In the genomic region with DNA sequence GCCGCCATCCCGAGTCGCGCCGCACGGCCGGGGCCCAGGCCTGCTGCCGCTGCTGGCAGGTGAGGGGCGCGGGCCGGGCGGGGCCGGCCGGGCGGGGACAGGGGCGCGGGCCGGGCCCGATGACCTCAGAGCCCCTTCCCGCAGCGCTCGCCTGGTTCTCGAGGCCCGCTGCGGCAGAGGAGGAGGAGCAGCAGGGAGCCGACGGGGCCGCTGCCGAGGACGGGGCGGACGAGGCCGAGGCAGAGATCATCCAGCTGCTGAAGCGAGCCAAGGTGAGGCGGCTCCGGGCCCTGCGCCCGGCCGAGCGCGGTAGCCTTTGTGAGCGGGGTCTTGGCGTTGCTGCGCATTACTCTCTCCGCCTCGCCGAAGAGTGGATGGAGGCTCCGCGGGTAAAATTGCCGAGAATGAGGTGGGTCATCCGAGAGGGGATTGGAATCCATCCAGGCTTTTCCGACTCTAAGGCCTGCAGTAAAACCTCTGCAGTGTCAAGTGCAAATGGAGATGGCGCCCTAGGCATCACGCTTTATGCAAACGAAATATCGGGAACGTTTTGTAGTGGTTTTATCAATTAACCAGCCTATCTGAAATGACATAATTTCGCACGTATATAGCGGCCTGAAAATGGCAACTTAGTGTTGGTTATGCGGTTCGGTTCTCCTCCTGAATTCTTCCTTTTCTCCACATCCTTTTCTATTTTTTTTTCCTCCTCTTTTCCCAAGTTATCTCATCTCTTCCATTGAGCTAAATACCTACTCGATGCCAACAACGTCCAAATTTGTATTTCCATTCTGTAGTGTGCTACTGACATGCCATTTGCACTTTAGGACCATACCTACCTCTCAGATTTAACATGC, we compare ENCODE assay signal across 7 cellular contexts. TPM values are rescaled to one million over a fixed set of nuclear protein-coding genes. Genes with fewer than 3 reads are reported as not detected.
DNase-seq lines count a peak whose midpoint lies in the region; ATAC-seq and TF ChIP-seq lines count a peak whose summit lies in the region.

No MANE protein-coding gene starts in this region.

- H3K27me3 ChIP-seq in trophoblast cell (ENCODE audit: insufficient read depth, low read length): no peaks in the 10 kb centered on the region

- peak overlapping the region; percentile 64 for H2BK120ac ChIP-seq in trophoblast cell (ENCODE audit: insufficient read depth, low read length, poor library complexity)

- H4K8ac ChIP-seq in trophoblast cell (ENCODE audit: low read depth, low read length): peak overlapping the region; percentile 67

- H3K9ac ChIP-seq in trophoblast cell (ENCODE audit: low read length): peak overlapping the region; percentile 77

- H2AFZ ChIP-seq in trophoblast cell (ENCODE audit: insufficient read depth, low read length, poor library complexity): peak overlapping the region; percentile 81

- peak overlapping the region; percentile 61 for H4K91ac ChIP-seq in trophoblast cell (ENCODE audit: low read depth, low read length)

- H3K79me2 ChIP-seq in trophoblast cell (ENCODE audit: control insufficient read depth, insufficient read depth, low read length, poor library complexity): peaks cover 9% of the 10 kb centered on the region

- POLR2A ChIA-PET in GM10248 (lab: Yijun Ruan, JAX): interaction anchor here (0.5 to 1.2 kb wide), 3 partner anchors 13 to 518 kb away, joined by 4 read pairs; no protein-coding TSS in a partner anchor
- POLR2A ChIA-PET in activated CD8-positive, alpha-beta T cell treated with anti-CD3 and anti-CD28 coated beads, Interleukin-2, amount 10 ng/mL, durations not matched to agents 7 days and 5 days (lab: Charles Lee): interaction anchor here (0.6 to 2.4 kb wide), 6 partner anchors 9 to 210 kb away, joined by 3 to 11 read pairs (median 3); partner anchors contain the start of gene ADORA2B

- peaks cover 15 to 23% of the 10 kb centered on the region in 2 experiments for H3K36me3 ChIP-seq in trophoblast cell (ENCODE audit: control insufficient read depth in 1 of 2, insufficient read depth in 2 of 2, low read length in 2 of 2)

- peak overlapping the region; percentile 90 for H3K14ac ChIP-seq in trophoblast cell (ENCODE audit: low read length)

- no peak overlapping the region for H2AK5ac ChIP-seq in trophoblast cell (ENCODE audit: low read length)

- DNase-seq in GM10248 (ENCODE audit: extremely low spot score) (peak; percentile 61), globus pallidus (ENCODE audit: low spot score) (peak; percentile 42), trophoblast cell (peak; percentile 47 to 61), NCI-H1436 treated with DMSO at 0.1 percent for 48 hours (lab: John Stamatoyannopoulos, UW) (no peak)
- DNase-seq in Jurkat, Clone E6-1 (ENCODE audit: low read depth, low spot score): no peak
- peak; percentile 60 for DNase-seq in activated CD8-positive, alpha-beta T cell treated with anti-CD3 and anti-CD28 coated beads, Interleukin-2, amount 10 ng/mL, durations not matched to agents 7 days and 5 days

- TF ChIP-seq CTCF in GM10248 (IDR thresholded peaks at IDR 0.05; ENCODE audit: control extremely low read depth, extremely low read depth, low read depth, missing control alignments): no peak

- peak overlapping the region; percentile 75 for H3K27ac ChIP-seq in trophoblast cell (ENCODE audit: low read depth, low read length)

- H3K9me3 ChIP-seq in trophoblast cell (ENCODE audit: insufficient read depth, low read depth, low read length): no peaks in the 10 kb centered on the region

- peaks cover 49% of the 10 kb centered on the region for H3K36me3 Mint-ChIP-seq in activated CD8-positive, alpha-beta T cell treated with anti-CD3 and anti-CD28 coated beads, Interleukin-2, amount 10 ng/mL, durations not matched to agents 7 days and 5 days (ENCODE audit: low read depth)

- H3K4me3 ChIP-seq in Jurkat, Clone E6-1 (ENCODE audit: low read length): peak overlapping the region; percentile 72
- peak overlapping the region; percentile 95 for H3K4me3 ChIP-seq in trophoblast cell (ENCODE audit: low read depth, low read length)

- WGBS in trophoblast cell (ENCODE audit: extremely low coverage, insufficient coverage, insufficient read length): no CpG with 5 or more reads among the region's 64 CpGs

- peaks cover 0 to 5% of the 10 kb centered on the region in 2 experiments for H3K4me1 ChIP-seq in trophoblast cell (ENCODE audit: control insufficient read depth in 1 of 2, insufficient read depth in 2 of 2, low read length in 2 of 2)

- peak overlapping the region; percentile 71 for H4K12ac ChIP-seq in trophoblast cell (ENCODE audit: low read depth, low read length)

- peaks cover 7% of the 10 kb centered on the region for H3K79me1 ChIP-seq in trophoblast cell (ENCODE audit: low read length)

- peaks cover 32% of the 10 kb centered on the region for H3K4me1 Mint-ChIP-seq in activated CD8-positive, alpha-beta T cell treated with anti-CD3 and anti-CD28 coated beads, Interleukin-2, amount 10 ng/mL, durations not matched to agents 7 days and 5 days (ENCODE audit: low read depth)

- ATAC-seq in GM21528 (IDR thresholded peaks at IDR 0.05; ENCODE audit: low FRiP score, unreplicated experiment): peak; percentile 48
- ATAC-seq in activated CD8-positive, alpha-beta T cell treated with anti-CD3 and anti-CD28 coated beads, Interleukin-2, amount 10 ng/mL, durations not matched to agents 7 days and 5 days: peak; percentile 40

- no peak overlapping the region for H3K23ac ChIP-seq in trophoblast cell (ENCODE audit: low read length)

- peak overlapping the region; percentile 88 for H3K4me2 ChIP-seq in trophoblast cell (ENCODE audit: low read length)

- H2BK12ac ChIP-seq in trophoblast cell (ENCODE audit: low read length): no peak overlapping the region

- peak overlapping the region; percentile 96 for H3K27ac Mint-ChIP-seq in activated CD8-positive, alpha-beta T cell treated with anti-CD3 and anti-CD28 coated beads, Interleukin-2, amount 10 ng/mL, durations not matched to agents 7 days and 5 days

- peak overlapping the region; percentile 76 for H3K4ac ChIP-seq in trophoblast cell (ENCODE audit: low read depth, low read length)

- CTCF ChIA-PET in GM10248 (lab: Yijun Ruan, JAX): interaction anchor here (0.9 to 3.8 kb wide), 9 partner anchors 7 to 743 kb away, joined by 3 to 21 read pairs (median 4); no protein-coding TSS in a partner anchor
- CTCF ChIA-PET in activated CD8-positive, alpha-beta T cell treated with anti-CD3 and anti-CD28 coated beads, Interleukin-2, amount 10 ng/mL, durations not matched to agents 7 days and 5 days (lab: Charles Lee): interaction anchor here (1.3 to 2.9 kb wide), 5 partner anchors 13 to 172 kb away, joined by 3 to 28 read pairs (median 4); partner anchors contain the start of gene ADORA2B

- no peak overlapping the region for H2BK5ac ChIP-seq in trophoblast cell (ENCODE audit: low read depth, low read length, poor library complexity)

- peak overlapping the region; percentile 89 for H3K18ac ChIP-seq in trophoblast cell (ENCODE audit: low read length)

- no peaks in the 10 kb centered on the region for H3K9me3 Mint-ChIP-seq in activated CD8-positive, alpha-beta T cell treated with anti-CD3 and anti-CD28 coated beads, Interleukin-2, amount 10 ng/mL, durations not matched to agents 7 days and 5 days (ENCODE audit: insufficient read depth)

- H3K27me3 Mint-ChIP-seq in activated CD8-positive, alpha-beta T cell treated with anti-CD3 and anti-CD28 coated beads, Interleukin-2, amount 10 ng/mL, durations not matched to agents 7 days and 5 days (ENCODE audit: low read depth): no peaks in the 10 kb centered on the region

- H3K4me3 Mint-ChIP-seq in activated CD8-positive, alpha-beta T cell treated with anti-CD3 and anti-CD28 coated beads, Interleukin-2, amount 10 ng/mL, durations not matched to agents 7 days and 5 days: peak overlapping the region; percentile 93

RNA-seq across cellular contexts. Expression of gene TTC19, which starts 0.6 kb away (rescaled TPM):
- 51.6 TPM for polyA plus RNA-seq in Jurkat, Clone E6-1 (2012; ENCODE audit: insufficient read depth, insufficient read length)
- total RNA-seq in activated CD8-positive, alpha-beta T cell treated with anti-CD3 and anti-CD28 coated beads, Interleukin-2, amount 10 ng/mL, durations not matched to agents 7 days and 5 days: 10 to 100 TPM; 31.5 to 38.1 TPM
- polyA plus RNA-seq in trophoblast cell (2013): 17.6 and 18.4 TPM in 2 replicates

RNA-seq across cellular contexts. Expression of gene ZSWIM7, which starts 0.7 kb away (rescaled TPM):
- 65.5 TPM for polyA plus RNA-seq in Jurkat, Clone E6-1 (2012; ENCODE audit: insufficient read depth, insufficient read length)
- 10 to 100 TPM; 19.3 to 20.0 TPM for total RNA-seq in activated CD8-positive, alpha-beta T cell treated with anti-CD3 and anti-CD28 coated beads, Interleukin-2, amount 10 ng/mL, durations not matched to agents 7 days and 5 days
- polyA plus RNA-seq in trophoblast cell (2013): 23.5 and 25.5 TPM in 2 replicates

RNA-seq across cellular contexts. Expression of gene ADORA2B, which starts 55.3 kb away (rescaled TPM):
- 11.2 TPM for polyA plus RNA-seq in Jurkat, Clone E6-1 (2012; ENCODE audit: insufficient read depth, insufficient read length)
- 1 to 10 TPM; 1.7 to 2.9 TPM for total RNA-seq in activated CD8-positive, alpha-beta T cell treated with anti-CD3 and anti-CD28 coated beads, Interleukin-2, amount 10 ng/mL, durations not matched to agents 7 days and 5 days
- polyA plus RNA-seq in trophoblast cell (2013): 6.4 and 6.6 TPM in 2 replicates

Comparison
In these comparisons a context has a peak if more than half of its experiments do, and no peak if none do; other contexts are left out.
1. DNase-seq: peak in GM10248 (single experiment), activated CD8-positive, alpha-beta T cell treated with anti-CD3 and anti-CD28 coated beads, Interleukin-2, amount 10 ng/mL, durations not matched to agents 7 days and 5 days (single experiment), globus pallidus (single experiment) and trophoblast cell (2 of 2); none in Jurkat, Clone E6-1 (single experiment) and NCI-H1436 treated with DMSO at 0.1 percent for 48 hours (single experiment).